Comparison of ENCODE assay signal across 1 cellular context in genomic region chr5:146052780-146053179, GRCh38.
TF ChIP-seq lines count a peak whose summit lies in the region.

No MANE protein-coding gene starts in this region.

TF ChIP-seq in GM12878, 131 proteins besides CTCF, POLR2A, EP300 and RAD21 (continued from another document):
- TF ChIP-seq ZNF687 (IDR thresholded peaks at IDR 0.05), result no peak
